In the genomic region with DNA sequence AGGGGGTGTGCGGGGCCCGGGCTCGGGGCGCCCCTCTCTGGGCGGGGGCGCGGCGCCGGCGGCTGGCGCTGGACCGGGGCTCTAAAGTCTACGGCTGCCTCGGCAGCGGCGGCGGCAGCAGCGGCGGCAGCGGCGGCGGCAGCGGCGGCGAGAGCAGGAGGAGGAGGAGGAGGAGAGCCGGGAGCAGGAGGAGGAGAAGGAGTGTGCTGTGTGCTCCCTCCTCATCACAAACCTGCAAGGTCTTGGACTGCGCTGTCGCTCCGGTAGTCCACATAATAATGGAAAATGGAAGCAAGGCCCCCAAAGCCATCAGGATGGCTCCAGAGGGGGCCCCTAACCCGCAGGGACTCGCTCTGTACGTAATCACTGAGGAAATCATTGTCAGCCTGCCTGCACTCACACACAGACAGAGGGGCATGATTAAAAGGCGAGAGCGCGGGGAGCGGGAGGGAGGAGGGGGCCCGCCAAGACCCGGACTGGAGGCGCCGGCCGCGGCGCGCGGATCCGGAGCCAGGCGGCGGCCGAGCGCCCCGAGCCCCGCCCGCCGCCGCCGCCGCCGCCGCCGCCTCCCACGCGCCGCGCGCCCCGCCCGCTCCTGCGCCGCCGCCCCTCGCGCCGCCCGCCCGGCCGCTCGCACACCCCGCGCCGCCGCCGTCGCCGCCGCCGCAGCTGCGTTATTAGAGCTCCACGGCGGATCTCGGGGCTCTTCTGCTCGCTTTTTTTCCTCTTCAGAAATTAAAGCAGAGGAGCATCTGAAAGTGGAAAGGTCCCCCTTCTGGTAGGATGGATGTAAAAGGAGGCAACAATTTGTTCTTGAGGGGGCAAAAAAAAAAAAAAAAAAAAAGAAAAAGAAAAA, we compare ENCODE assay signal across 1 cellular context.
TF ChIP-seq lines count a peak whose summit lies in the region.

ZNF521 (minus strand) TSS at position 394 of the 856 bp plus-strand sequence. CDS start 1,220 bp downstream, outside the sequence.

TF ChIP-seq in WTC11, 78 proteins besides CTCF, POLR2A, EP300 and RAD21 (continued from another document):
- TF ChIP-seq, protein P1, sequence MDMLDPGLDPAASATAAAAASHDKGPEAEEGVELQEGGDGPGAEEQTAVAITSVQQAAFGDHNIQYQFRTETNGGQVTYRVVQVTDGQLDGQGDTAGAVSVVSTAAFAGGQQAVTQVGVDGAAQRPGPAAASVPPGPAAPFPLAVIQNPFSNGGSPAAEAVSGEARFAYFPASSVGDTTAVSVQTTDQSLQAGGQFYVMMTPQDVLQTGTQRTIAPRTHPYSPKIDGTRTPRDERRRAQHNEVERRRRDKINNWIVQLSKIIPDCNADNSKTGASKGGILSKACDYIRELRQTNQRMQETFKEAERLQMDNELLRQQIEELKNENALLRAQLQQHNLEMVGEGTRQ (CRISPR knock-in tag; IDR thresholded peaks at IDR 0.05), result no peak
- TF ChIP-seq KAT7 (CRISPR knock-in tag; IDR thresholded peaks at IDR 0.05; ENCODE audit: borderline replicate concordance) (peak; percentile 50; the same call in 1 of the 2 replicates), TEAD4 (CRISPR knock-in tag; IDR thresholded peaks at IDR 0.05) (no peak), NFYB (CRISPR knock-in tag; conservative IDR thresholded peaks at IDR 0.05; ENCODE audit: low read depth) (no peak), ELF4 (CRISPR knock-in tag; IDR thresholded peaks at IDR 0.05; ENCODE audit: low read depth) (no peak), GABPB1 (CRISPR knock-in tag; IDR thresholded peaks at IDR 0.05) (no peak), CDX4 (CRISPR knock-in tag; IDR thresholded peaks at IDR 0.05; ENCODE audit: borderline replicate concordance) (no peak), MAX (CRISPR knock-in tag; IDR thresholded peaks at IDR 0.05) (no peak), NFE2L1 (CRISPR knock-in tag; IDR thresholded peaks at IDR 0.05) (no peak), SP1 (CRISPR knock-in tag; conservative IDR thresholded peaks at IDR 0.05) (no peak), ATF2 (CRISPR knock-in tag; IDR thresholded peaks at IDR 0.05; ENCODE audit: borderline replicate concordance, low read depth) (no peak)
TF ChIP-seq in WTC11: peak in this region for 8.
